20 cellular contexts compared by ENCODE assay signal in the genomic region with DNA sequence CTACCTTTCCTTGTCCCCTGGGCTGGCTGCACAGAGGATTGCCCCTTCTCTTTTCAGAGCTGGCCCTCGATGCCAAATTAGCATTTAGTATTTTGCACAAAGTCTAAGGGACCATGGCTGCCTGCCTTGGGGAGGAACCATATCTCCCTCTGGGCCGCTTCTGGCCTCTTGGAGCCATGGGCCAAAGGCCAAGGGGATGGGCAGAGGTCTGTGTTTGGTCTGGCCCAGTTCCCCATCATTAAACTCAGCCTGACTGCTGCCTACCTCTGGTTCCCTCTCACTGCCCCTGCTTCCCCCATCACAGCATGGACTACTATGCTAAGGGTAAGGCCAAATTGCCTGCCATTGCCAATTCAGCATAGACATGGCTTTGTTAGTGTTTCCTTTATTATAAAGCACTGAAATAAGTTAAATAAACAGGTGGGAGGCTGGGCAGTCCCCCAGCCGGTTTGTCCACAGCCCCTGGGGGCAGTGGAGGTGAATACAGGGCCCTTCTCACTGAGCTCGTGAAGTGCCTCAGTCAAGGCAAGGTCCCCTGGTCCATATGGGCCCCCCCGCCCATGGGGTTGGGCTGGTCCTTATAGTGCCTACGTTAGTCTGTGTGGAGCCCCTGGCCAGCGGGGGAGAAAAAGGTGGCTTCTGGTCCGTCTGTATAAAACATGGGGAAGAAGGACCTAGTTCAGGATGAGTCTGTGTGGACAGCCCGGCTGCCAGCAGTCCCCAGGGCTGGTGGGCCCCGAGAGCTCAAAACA. TPM values are rescaled to one million over a fixed set of nuclear protein-coding genes. Genes with fewer than 3 reads are reported as not detected.
DNase-seq lines count a peak whose midpoint lies in the region; FAIRE-seq and TF ChIP-seq lines count a peak whose summit lies in the region.
"Had no signal": no experiment of that assay in that cellular context is flagged by ENCODE, and none has a peak within 500 bp of the region (broad histone marks: within the 10 kb centered on the region; RNA-seq: fewer than 3 reads in every experiment).

No MANE protein-coding gene starts in this region.

- H3K36me3 Mint-ChIP-seq in activated naive CD8-positive, alpha-beta T cell treated with anti-CD3 and anti-CD28 coated beads for 36 hours: peaks cover 45% of the 10 kb centered on the region
- H3K36me3 Mint-ChIP-seq in nephron progenitor cell (ENCODE audit: low read depth): peaks cover 57% of the 10 kb centered on the region

- peak; percentile 16 for TF ChIP-seq POLR2A in GM15510 (IDR thresholded peaks at IDR 0.05; ENCODE audit: borderline replicate concordance, extremely low read depth, insufficient read length)

- POLR2A ChIA-PET in A673 (lab: Charles Lee; ENCODE audit: low non-redundant PET): no interaction called here

- H3K4me1 Mint-ChIP-seq in activated naive CD8-positive, alpha-beta T cell treated with anti-CD3 and anti-CD28 coated beads for 36 hours: peaks cover 41% of the 10 kb centered on the region
- H3K4me1 Mint-ChIP-seq in nephron progenitor cell: peaks cover 46% of the 10 kb centered on the region

- peaks cover 19% of the 10 kb centered on the region for H3K4me1 ChIP-seq in A673 (ENCODE audit: insufficient read depth, low read length, poor library complexity, severe bottlenecking)

- no peak overlapping the region for H3K4me3 ChIP-seq in A673 (ENCODE audit: low read depth, low read length, poor library complexity, severe bottlenecking)
- H3K4me3 ChIP-seq: gastrocnemius medialis had no signal

- H3K9me3 Mint-ChIP-seq in activated naive CD8-positive, alpha-beta T cell treated with anti-CD3 and anti-CD28 coated beads for 36 hours: no peaks in the 10 kb centered on the region
- no peaks in the 10 kb centered on the region for H3K9me3 Mint-ChIP-seq in nephron progenitor cell
- H3K9me3 Mint-ChIP-seq: central memory CD8-positive, alpha-beta T cell; T-cell had no signal

- H3K9me3 ChIP-seq in A673 (ENCODE audit: low read depth, low read length, poor library complexity, severe bottlenecking): no peaks in the 10 kb centered on the region
- H3K9me3 ChIP-seq: gastrocnemius medialis had no signal

- H3K27ac ChIP-seq in A673 (ENCODE audit: low read depth, low read length, poor library complexity, severe bottlenecking): peak overlapping the region; percentile 14
- H3K27ac ChIP-seq: parathyroid adenoma had no signal

- no TSS peak for BruUV-seq in A673 (replicated peaks; lab: Mats Ljungman, UMichigan)

- no peaks in the 10 kb centered on the region for H3K27me3 Mint-ChIP-seq in activated naive CD8-positive, alpha-beta T cell treated with anti-CD3 and anti-CD28 coated beads for 36 hours
- peaks cover 4% of the 10 kb centered on the region for H3K27me3 Mint-ChIP-seq in nephron progenitor cell (ENCODE audit: low read depth, poor library complexity)
- H3K27me3 Mint-ChIP-seq: central memory CD8-positive, alpha-beta T cell; T-cell had no signal

- TF ChIP-seq CTCF in A673 (conservative IDR thresholded peaks at IDR 0.05; ENCODE audit: low read depth, low read length) (no peak), nephron progenitor cell (IDR thresholded peaks at IDR 0.05) (no peak)

- CTCF ChIA-PET in A673 (lab: Charles Lee): no interaction called here

- peaks cover 82% of the 10 kb centered on the region for H3K36me3 ChIP-seq in A673 (ENCODE audit: insufficient read depth, low read length, poor library complexity, severe bottlenecking)

- H3K4me3 Mint-ChIP-seq in activated naive CD8-positive, alpha-beta T cell treated with anti-CD3 and anti-CD28 coated beads for 36 hours: no peak overlapping the region
- H3K4me3 Mint-ChIP-seq in nephron progenitor cell: no peak overlapping the region
- H3K4me3 Mint-ChIP-seq: central memory CD8-positive, alpha-beta T cell had no signal

- intact Hi-C loops in A673 (cut with micrococcal nuclease; ENCODE audit: unreplicated experiment): no loop called here

- no peaks in the 10 kb centered on the region for H3K27me3 ChIP-seq in A673 (replicated peaks; ENCODE audit: insufficient read depth, low read depth, low read length, poor library complexity)
- H3K27me3 ChIP-seq: gastrocnemius medialis had no signal

- DNase-seq in A673 (ENCODE audit: low spot score) (no peak), nephron progenitor cell (no peak), C1 segment of cervical spinal cord (lab: John Stamatoyannopoulos, UW) (no peak), urothelium cell line (ENCODE audit: low spot score) (no peak), NCI-H1105 treated with DMSO at 0.1 percent for 48 hours (lab: John Stamatoyannopoulos, UW) (no peak)
- DNase-seq in activated naive CD8-positive, alpha-beta T cell treated with anti-CD3 and anti-CD28 coated beads for 36 hours: no peak
- DNase-seq in activated CD4-positive, alpha-beta T cell treated with anti-CD3 and anti-CD28 coated beads for 4 hours: no peak
- DNase-seq: activated CD8-positive, alpha-beta memory T cell treated with anti-CD3 and anti-CD28 coated beads, Interleukin-2, amount 50 U/mL, for 4 hours; activated gamma-delta T cell; gastrocnemius medialis; KG1; mammary epithelial cell; NCI-H187; NCI-H748 treated with DMSO at 0.1 percent for 48 hours; SHP77; stimulated activated naive CD4-positive, alpha-beta T cell treated with Interleukin-2 at 50 U/mL for 16 hours; T-cell had no signal

- H3K27ac Mint-ChIP-seq in activated naive CD8-positive, alpha-beta T cell treated with anti-CD3 and anti-CD28 coated beads for 36 hours: peak overlapping the region; percentile 31
- H3K27ac Mint-ChIP-seq in nephron progenitor cell: peak overlapping the region; percentile 72

- no peak for FAIRE-seq in urothelium cell line (lab: Jason Lieb, UNC)

RNA-seq across cellular contexts. Expression of a gene that starts 3.5 kb away (rescaled TPM):
- 21.3 and 22.3 TPM in 2 replicates for total RNA-seq in A673 (2021)
- total RNA-seq in activated naive CD8-positive, alpha-beta T cell treated with anti-CD3 and anti-CD28 coated beads for 36 hours: 1 to 10 TPM; 8.3 to 9.9 TPM

RNA-seq across cellular contexts. Expression of a gene that starts 6.6 kb away (rescaled TPM):
- total RNA-seq in A673 (2021): 109 and 110 TPM in 2 replicates
- total RNA-seq in activated naive CD8-positive, alpha-beta T cell treated with anti-CD3 and anti-CD28 coated beads for 36 hours: 10 to 100 TPM; 88.1 to 96.0 TPM

RNA-seq across cellular contexts. Expression of a gene that starts 6.9 kb away (rescaled TPM):
- 68.8 and 74.7 TPM in 2 replicates for total RNA-seq in A673 (2021)
- 10 to 100 TPM; 41.2 to 43.6 TPM for total RNA-seq in activated naive CD8-positive, alpha-beta T cell treated with anti-CD3 and anti-CD28 coated beads for 36 hours

RNA-seq across cellular contexts. Expression of a gene that starts 20.5 kb away (rescaled TPM):
- 85.7 and 89.3 TPM in 2 replicates for total RNA-seq in A673 (2021)
- 10 to 100 TPM; 77.4 to 83.9 TPM for total RNA-seq in activated naive CD8-positive, alpha-beta T cell treated with anti-CD3 and anti-CD28 coated beads for 36 hours

RNA-seq across cellular contexts. Expression of a gene that starts 32.3 kb away (rescaled TPM):
- 147 and 155 TPM in 2 replicates for total RNA-seq in A673 (2021)
- total RNA-seq in activated naive CD8-positive, alpha-beta T cell treated with anti-CD3 and anti-CD28 coated beads for 36 hours: 100 to 1,000 TPM; 172 to 176 TPM
